1 cellular context compared by ENCODE assay signal in the genomic region with DNA sequence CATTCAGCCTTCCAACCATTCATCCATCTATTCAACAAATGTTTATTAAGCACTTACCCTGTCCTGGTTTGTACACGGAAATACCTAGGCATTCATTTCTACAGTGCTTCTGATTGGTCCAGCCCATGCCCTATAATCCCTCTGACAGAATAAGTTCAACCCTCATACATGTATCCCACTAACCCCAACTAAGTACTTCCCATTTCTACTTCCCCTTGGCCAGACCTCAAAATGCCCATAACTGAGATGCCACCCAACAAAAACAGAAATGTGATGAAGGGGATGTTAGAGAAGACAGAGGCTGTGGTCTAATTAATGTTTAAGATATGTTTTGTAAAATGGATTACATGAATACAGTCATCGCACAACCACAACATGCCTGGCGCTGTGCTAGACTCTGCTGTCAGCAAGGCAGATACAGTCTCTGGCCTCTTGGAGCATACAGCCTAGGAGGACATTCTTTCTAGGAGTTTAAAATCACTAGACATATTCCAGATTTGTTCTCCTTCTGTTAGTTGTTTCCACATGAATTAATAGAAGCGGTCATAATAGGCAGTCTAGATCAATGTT.
TF ChIP-seq lines count a peak whose summit lies in the region.

No MANE protein-coding gene starts in this region.

TF ChIP-seq in SK-N-SH treated with all-trans-retinoic acid at 6 μM for 48 hours, 23 proteins besides CTCF, POLR2A, EP300 and RAD21 (continued from another document):
- TF ChIP-seq, protein P1, sequence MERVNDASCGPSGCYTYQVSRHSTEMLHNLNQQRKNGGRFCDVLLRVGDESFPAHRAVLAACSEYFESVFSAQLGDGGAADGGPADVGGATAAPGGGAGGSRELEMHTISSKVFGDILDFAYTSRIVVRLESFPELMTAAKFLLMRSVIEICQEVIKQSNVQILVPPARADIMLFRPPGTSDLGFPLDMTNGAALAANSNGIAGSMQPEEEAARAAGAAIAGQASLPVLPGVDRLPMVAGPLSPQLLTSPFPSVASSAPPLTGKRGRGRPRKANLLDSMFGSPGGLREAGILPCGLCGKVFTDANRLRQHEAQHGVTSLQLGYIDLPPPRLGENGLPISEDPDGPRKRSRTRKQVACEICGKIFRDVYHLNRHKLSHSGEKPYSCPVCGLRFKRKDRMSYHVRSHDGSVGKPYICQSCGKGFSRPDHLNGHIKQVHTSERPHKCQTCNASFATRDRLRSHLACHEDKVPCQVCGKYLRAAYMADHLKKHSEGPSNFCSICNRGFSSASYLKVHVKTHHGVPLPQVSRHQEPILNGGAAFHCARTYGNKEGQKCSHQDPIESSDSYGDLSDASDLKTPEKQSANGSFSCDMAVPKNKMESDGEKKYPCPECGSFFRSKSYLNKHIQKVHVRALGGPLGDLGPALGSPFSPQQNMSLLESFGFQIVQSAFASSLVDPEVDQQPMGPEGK (CRISPR knock-in tag; IDR thresholded peaks at IDR 0.05; ENCODE audit: borderline replicate concordance): no peak
- TF ChIP-seq PPARA (CRISPR knock-in tag; IDR thresholded peaks at IDR 0.05; ENCODE audit: borderline replicate concordance) (no peak), TOX (CRISPR knock-in tag; IDR thresholded peaks at IDR 0.05; ENCODE audit: borderline replicate concordance) (no peak), ZNF565 (CRISPR knock-in tag; conservative IDR thresholded peaks at IDR 0.05; ENCODE audit: low read depth) (no peak), ESRRG (CRISPR knock-in tag; IDR thresholded peaks at IDR 0.05) (no peak)
TF ChIP-seq in SK-N-SH treated with all-trans-retinoic acid at 6 μM for 48 hours: peak in this region for 0.
